In the genomic region with DNA sequence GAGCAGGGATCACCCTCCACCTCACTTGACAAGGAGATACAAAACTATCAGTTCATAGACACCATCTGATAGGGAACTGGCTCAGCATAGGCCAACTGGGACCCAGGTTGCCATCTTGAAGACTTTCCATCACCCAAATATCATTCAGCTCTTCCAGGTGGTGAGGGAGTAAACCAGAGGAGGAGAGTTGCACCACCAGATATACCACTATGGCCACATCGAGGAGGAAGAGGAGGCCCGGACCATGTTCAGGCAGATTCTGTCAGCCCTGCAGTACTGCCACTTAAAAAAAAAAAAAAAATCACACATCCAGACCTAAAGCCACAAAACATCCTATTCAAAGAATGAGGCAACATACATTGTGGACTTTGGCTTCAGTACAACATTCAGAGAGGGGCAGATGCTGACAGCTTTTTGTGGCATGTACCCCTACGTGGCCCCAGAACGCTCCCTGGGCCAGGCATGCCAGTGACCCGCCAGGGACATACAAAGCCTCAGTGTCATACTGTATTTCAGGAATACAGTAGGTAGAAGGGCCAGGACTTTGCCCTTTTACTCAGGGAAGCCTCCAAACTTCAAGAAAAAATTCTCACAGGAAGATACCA, we compare ENCODE assay signal across 23 cellular contexts.
"Had no signal": no experiment of that assay in that cellular context is flagged by ENCODE, and none has a peak within 500 bp of the region (broad histone marks: within the 10 kb centered on the region; RNA-seq: fewer than 3 reads in every experiment).

No MANE protein-coding gene starts in this region.

- H3K4me1 ChIP-seq: foreskin keratinocyte had no signal

- H3K9me3 ChIP-seq: left lung, neutrophil, pancreas, psoas muscle, right atrium auricular region, uterus had no signal

- H3K4me3 ChIP-seq: cardiac muscle cell, hepatocyte, left lung, lung, pancreas, psoas muscle, right atrium auricular region, uterus had no signal

- DNase-seq: activated CD4-positive, alpha-beta T cell treated with anti-CD3 and anti-CD28 coated beads for 4 hours; activated CD4-positive, alpha-beta T cell treated with anti-CD3 and anti-CD28 coated beads, Interleukin-2, amount 50 U/mL, for 48 hours; activated CD4-positive, CD25-positive, alpha-beta regulatory T cell; activated naive CD4-positive, alpha-beta T cell; activated T-cell treated with anti-CD3 and anti-CD28 coated beads, Interleukin-2, amount 50 U/mL, for 1 hour; effector CD4-positive, alpha-beta T cell; foreskin keratinocyte; immature natural killer cell; left lung; naive B cell; pancreas; psoas muscle; stimulated activated CD4-positive, alpha-beta T cell treated with anti-CD3 and anti-CD28 coated beads, Interleukin-12 subunit alpha, Interleukin-12 subunit beta, amount 100 ng/mL, for 4 hours; stimulated activated CD4-positive, alpha-beta T cell treated with anti-CD3 and anti-CD28 coated beads, Interleukin-4, amount 100 ng/mL, for 4 hours; T-helper 1 cell; T1000; trophoblast cell; uterus had no signal

- H3K36me3 ChIP-seq: cardiac muscle cell, pancreas, right atrium auricular region, uterus had no signal

- H3K27me3 ChIP-seq: cardiac muscle cell, foreskin keratinocyte, hepatocyte, left lung, neutrophil, pancreas, right atrium auricular region, uterus had no signal

- ATAC-seq: foreskin keratinocyte, left lung, pancreas, psoas muscle had no signal
